Comparison of ENCODE assay signal across 8 cellular contexts in genomic region chr7:135977020-135977741, GRCh38. TPM values are rescaled to one million over a fixed set of nuclear protein-coding genes. Genes with fewer than 3 reads are reported as not detected.
DNase-seq lines count a peak whose midpoint lies in the region; ATAC-seq and TF ChIP-seq lines count a peak whose summit lies in the region.

TSS of gene MTPN (minus strand) at chr7:135977359. CDS start at chr7:135977100, 259 bp downstream.

- DNase-seq in DMS 273 (lab: John Stamatoyannopoulos, UW; ENCODE audit: unreplicated experiment) (peak; percentile 100), IMR-90 (peak; percentile 92), OCI-M1 (lab: John Stamatoyannopoulos, UW) (peak; percentile 97), activated T-cell treated with anti-CD3 and anti-CD28 coated beads for 24 hours (ENCODE audit: low read depth) (peak; percentile 98), epidermal melanocyte (ENCODE audit: insufficient read length, low spot score) (peak; percentile 96), middle frontal gyrus (ENCODE audit: extremely low spot score, low spot score) (peak; percentile 94)
- peak; percentile 96 for DNase-seq in stimulated activated CD8-positive, alpha-beta memory T cell treated with anti-CD3 and anti-CD28 coated beads, Interleukin-2, amount 100 ng/mL, for 48 hours (ENCODE audit: low read depth in 2 of 2)

- peak within 1 kb of the TSS; percentile 87 for H3K9ac ChIP-seq in IMR-90 (ENCODE audit: low read depth, low read length)

- CTCF ChIA-PET in IMR-90 (lab: Yijun Ruan, JAX), result interaction anchor here (0.6 kb wide), 2 partner anchors 313 to 939 kb away, joined by 3 to 4 read pairs; no protein-coding TSS in a partner anchor

- H3K27ac ChIP-seq in IMR-90 (ENCODE audit: insufficient read depth, low read length), result peak within 1 kb of the TSS; percentile 83

- peaks cover 2% of the 10 kb centered on the region; the same call in 1 of the 2 replicates for H3K36me3 ChIP-seq in IMR-90 (ENCODE audit: control insufficient read depth, insufficient read depth, low read length)

- H3K23ac ChIP-seq in IMR-90 (ENCODE audit: low read depth, low read length), result peak within 1 kb of the TSS; percentile 72; the same call in 1 of the 2 replicates

- POLR2A ChIA-PET in IMR-90 (lab: Charles Lee; ENCODE audit: unreplicated experiment), result no interaction called here

- intact Hi-C loops in IMR-90 (cut with micrococcal nuclease), result loop anchor here (10.0 kb wide), 1 partner anchor 302 kb away; no protein-coding TSS in a partner anchor

- peaks cover 3% of the 10 kb centered on the region; the same call in 1 of the 2 replicates for H3K4me1 ChIP-seq in IMR-90 (ENCODE audit: control insufficient read depth, insufficient read depth, low read length)

- H2BK15ac ChIP-seq in IMR-90 (ENCODE audit: low read depth, low read length), result no peak within 1 kb of the TSS

- H2AFZ ChIP-seq in IMR-90 (replicated peaks; ENCODE audit: low read length, poor library complexity), result peak within 1 kb of the TSS; percentile 97

- no peaks in the 10 kb centered on the region for H3K9me1 ChIP-seq in IMR-90 (ENCODE audit: insufficient read depth, low read length)

- H2BK120ac ChIP-seq in IMR-90 (ENCODE audit: low read depth, low read length), result peak within 1 kb of the TSS; percentile 55; the same call in 1 of the 2 replicates

- H2AK9ac ChIP-seq in IMR-90 (replicated peaks; ENCODE audit: low read depth, low read length, poor library complexity), result peak within 1 kb of the TSS; percentile 96

- peak; percentile 64; the same call in 1 of the 2 replicates for TF ChIP-seq POLR2A in IMR-90 (IDR thresholded peaks at IDR 0.05; ENCODE audit: low read depth, low read length)

- no peak for TF ChIP-seq CTCF in IMR-90 (conservative IDR thresholded peaks at IDR 0.05; ENCODE audit: low read depth, low read length)

- in situ Hi-C loops in IMR-90 (cut with MboI; ENCODE audit: low sequenced_read_pairs), result no loop called here

- H3K79me1 ChIP-seq in IMR-90 (ENCODE audit: low read depth in 1 of 2, low read length in 2 of 2), result peaks cover 0 to 25% of the 10 kb centered on the region in 2 experiments; a peak in 2 of 4 replicates

- peak within 1 kb of the TSS; percentile 88 for H3K4me3 ChIP-seq in IMR-90 (ENCODE audit: insufficient read depth, low read depth, low read length)

- peak within 1 kb of the TSS; percentile 97 for H3K4me2 ChIP-seq in IMR-90 (ENCODE audit: low read depth, low read length)

- H3K56ac ChIP-seq in IMR-90 (ENCODE audit: extremely low read depth, insufficient read depth, low read length), result peak within 1 kb of the TSS; percentile 60

- peak within 1 kb of the TSS; percentile 84 for H4K91ac ChIP-seq in IMR-90 (ENCODE audit: insufficient read depth, low read depth, low read length)

- no peaks in the 10 kb centered on the region for H3K27me3 ChIP-seq in IMR-90 (ENCODE audit: control insufficient read depth, insufficient read depth, low read length)

- peak within 1 kb of the TSS; percentile 79 for H2AK5ac ChIP-seq in IMR-90 (ENCODE audit: low read depth, low read length)

- peak within 1 kb of the TSS; percentile 69 for H2BK5ac ChIP-seq in IMR-90 (ENCODE audit: low read depth, low read length, poor library complexity, severe bottlenecking)

- ATAC-seq in GM21528 (IDR thresholded peaks at IDR 0.05; ENCODE audit: low FRiP score, unreplicated experiment) (peak; percentile 57), IMR-90 (ENCODE audit: low read depth) (peak; percentile 98)

- no peaks in the 10 kb centered on the region for H3K9me3 ChIP-seq in IMR-90 (ENCODE audit: control insufficient read depth, insufficient read depth, low read length)

- no peak within 1 kb of the TSS for H2BK20ac ChIP-seq in IMR-90 (ENCODE audit: low read depth, low read length)

- peaks cover 29% of the 10 kb centered on the region; the same call in 1 of the 2 replicates for H4K20me1 ChIP-seq in IMR-90 (ENCODE audit: insufficient read depth, low read length)

- TF ChIP-seq RAD21 in IMR-90 (IDR thresholded peaks at IDR 0.05; ENCODE audit: low read length), result no peak

- H3K14ac ChIP-seq in IMR-90 (replicated peaks; ENCODE audit: low read depth, low read length), result peak within 1 kb of the TSS; percentile 81

- peak within 1 kb of the TSS; percentile 87 for H4K5ac ChIP-seq in IMR-90 (ENCODE audit: low read depth, low read length)

- 0% methylated on average over 5 of the region's 47 CpGs; no CpG with 5 or more reads in 1 of the 2 experiments for WGBS in IMR-90 (ENCODE audit: extremely low coverage in 2 of 2, insufficient read length in 1 of 2), 2 experiments

- H3K18ac ChIP-seq in IMR-90 (ENCODE audit: low read depth, low read length), result peak within 1 kb of the TSS; percentile 15

- H3K4ac ChIP-seq in IMR-90 (ENCODE audit: low read depth, low read length), result peak within 1 kb of the TSS; percentile 96

- peak within 1 kb of the TSS; percentile 83 to 96 for H4K8ac ChIP-seq in IMR-90 (ENCODE audit: low read depth in 2 of 2, low read length in 2 of 2)

- dilution Hi-C loops in IMR-90 (cut with HindIII; ENCODE audit: low sequenced_read_pairs, unreplicated experiment), result no loop called here

- no TSS peak for BruUV-seq in IMR-90 (replicated peaks; lab: Mats Ljungman, UMichigan)

TF ChIP-seq in IMR-90, 13 proteins besides CTCF, POLR2A, EP300 and RAD21:
- TF ChIP-seq ELK1 (IDR thresholded peaks at IDR 0.05; ENCODE audit: borderline replicate concordance, low read depth, low read length) (no peak), MAZ (IDR thresholded peaks at IDR 0.05; ENCODE audit: borderline replicate concordance, low read depth, low read length) (0 out of 2 replicates have a peak, but pooled peaks have one; percentile 31), MXI1 (IDR thresholded peaks at IDR 0.05; ENCODE audit: borderline replicate concordance, low read depth, low read length) (0 out of 2 replicates have a peak, but pooled peaks have one; percentile 15), BHLHE40 (IDR thresholded peaks at IDR 0.05; ENCODE audit: low read depth, low read length) (no peak)

RNA-seq across cellular contexts. Expression of gene MTPN, which starts in this region (rescaled TPM):
- total RNA-seq in IMR-90 (2012; rRNA removed), result 58.8 and 107 TPM in 2 replicates
- polyA plus RNA-seq in IMR-90 (2012; rRNA removed), result 89.6 and 94.4 TPM in 2 replicates
- polyA plus RNA-seq in IMR-90 (2012; cell fraction: cytosol; rRNA removed), result 13.3 and 19.2 TPM in 2 replicates
- polyA plus RNA-seq in IMR-90 (2012; cell fraction: nucleus; rRNA removed; ENCODE audit: low replicate concordance), result 2.9 and 20.3 TPM in 2 replicates

Comparison
In these comparisons a context has a peak if more than half of its experiments do, and no peak if none do; other contexts are left out.
1. Peak in every context shown above with its lines: DNase-seq, ATAC-seq, H3K4me3 ChIP-seq and H3K27ac ChIP-seq.